Comparison of ENCODE assay signal across 8 cellular contexts in genomic region chr17:75516619-75517276, GRCh38. TPM values are rescaled to one million over a fixed set of nuclear protein-coding genes. Genes with fewer than 3 reads are reported as not detected.
DNase-seq lines count a peak whose midpoint lies in the region; ATAC-seq, FAIRE-seq and TF ChIP-seq lines count a peak whose summit lies in the region.

No MANE protein-coding gene starts in this region.

- H4K8ac ChIP-seq in mesenchymal stem cell (ENCODE audit: low read length), result no peak overlapping the region

- no peak for TF ChIP-seq POLR2A in A549 (IDR thresholded peaks at IDR 0.05; ENCODE audit: low read length)

- H3K14ac ChIP-seq in mesenchymal stem cell (ENCODE audit: low read length in 2 of 2), result peak overlapping the region in 1 of 2 experiments; percentile 29

- H3K36me3 ChIP-seq in mesenchymal stem cell (ENCODE audit: control insufficient read depth in 1 of 2, insufficient read depth in 2 of 2, low read depth in 1 of 2, low read length in 2 of 2), result peaks cover 13 to 21% of the 10 kb centered on the region in 2 experiments
- H3K36me3 ChIP-seq in tibial artery, result peaks cover 0 to 27% (median 11%) of the 10 kb centered on the region in 3 donors

- H3K4ac ChIP-seq in mesenchymal stem cell (ENCODE audit: low read depth in 1 of 2, low read length in 2 of 2), result peak overlapping the region; percentile 53 to 79

- TF ChIP-seq CTCF in A549 (IDR thresholded peaks at IDR 0.05), result no peak
- no peak for TF ChIP-seq CTCF in choroid plexus epithelial cell (conservative IDR thresholded peaks at IDR 0.05; ENCODE audit: low read depth, low read length)
- no peak for TF ChIP-seq CTCF in tibial artery (IDR thresholded peaks at IDR 0.05)

- H3K27ac ChIP-seq in A549, result peak overlapping the region; percentile 91 to 98
- H3K27ac ChIP-seq in mesenchymal stem cell (ENCODE audit: low read length, poor library complexity, severe bottlenecking), result no peak overlapping the region
- peak overlapping the region; percentile 71 to 93 for H3K27ac ChIP-seq in tibial artery

- H3K4me1 ChIP-seq in A549 (peaks cover 36% of the 10 kb centered on the region), mesenchymal stem cell (ENCODE audit: control insufficient read depth, insufficient read depth, low read depth, low read length) (peaks cover 33% of the 10 kb centered on the region), tibial artery (peaks cover 0 to 45% (median 45%) of the 10 kb centered on the region in 4 donors)

- POLR2A ChIA-PET in A549 (lab: Yijun Ruan, JAX), result interaction anchor here (0.5 to 1.7 kb wide), 12 partner anchors 8 to 263 kb away, joined by 3 to 19 read pairs (median 4); partner anchors contain the start of genes GRB2, LLGL2, MIF4GD and SLC25A19

- DNase-seq in A549 (ENCODE audit: low read depth in 1 of 2, low spot score in 1 of 2) (peak in 1 of 2 experiments; percentile 52), T-helper 1 cell (peak in 3 of 5 donors; percentile 23 to 41 (median 35)), choroid plexus epithelial cell (ENCODE audit: low read depth) (no peak), mesenchymal stem cell (peak; percentile 41), tibial artery (no peak), DMS79 (lab: John Stamatoyannopoulos, UW) (no peak)

- H3K23ac ChIP-seq in mesenchymal stem cell (ENCODE audit: low read length in 2 of 2), result peak overlapping the region in 1 of 2 experiments; percentile 38

- no peaks in the 10 kb centered on the region for H3K9me3 ChIP-seq in A549
- H3K9me3 ChIP-seq in mesenchymal stem cell (ENCODE audit: control insufficient read depth, low read length), result no peaks in the 10 kb centered on the region
- no peaks in the 10 kb centered on the region for H3K9me3 ChIP-seq in tibial artery

- no peak overlapping the region for H2AK5ac ChIP-seq in mesenchymal stem cell (ENCODE audit: low read length, severe bottlenecking)

- TF ChIP-seq RAD21 in A549 (conservative IDR thresholded peaks at IDR 0.05 in 1 of 2, IDR thresholded peaks at IDR 0.05 in 1 of 2), result no peak

- H3K4me2 ChIP-seq in A549, result peak overlapping the region; percentile 98
- H3K4me2 ChIP-seq in mesenchymal stem cell (ENCODE audit: low read length, poor library complexity, severe bottlenecking), result peak overlapping the region; percentile 87

- FAIRE-seq in A549 (lab: Jason Lieb, UNC), result no peak

- peak overlapping the region; percentile 77 for H3K9ac ChIP-seq in mesenchymal stem cell (ENCODE audit: low read length)

- H3K4me3 ChIP-seq in A549, result peak overlapping the region; percentile 89
- peak overlapping the region; percentile 81 for H3K4me3 ChIP-seq in choroid plexus epithelial cell (ENCODE audit: low read depth, low read length)
- peak overlapping the region; percentile 79 to 83 for H3K4me3 ChIP-seq in mesenchymal stem cell (ENCODE audit: insufficient read depth in 1 of 2, low read depth in 1 of 2, low read length in 2 of 2)
- peak overlapping the region; percentile 83 to 97 for H3K4me3 ChIP-seq in tibial artery

- TF ChIP-seq EP300 in A549 (IDR thresholded peaks at IDR 0.05), result no peak

- H2BK120ac ChIP-seq in mesenchymal stem cell (ENCODE audit: low read depth, low read length), result no peak overlapping the region

- H3K27me3 ChIP-seq in mesenchymal stem cell (ENCODE audit: control insufficient read depth in 1 of 2, insufficient read depth in 1 of 2, low read length in 2 of 2), result no peaks in the 10 kb centered on the region
- no peaks in the 10 kb centered on the region for H3K27me3 ChIP-seq in tibial artery

- peak overlapping the region; percentile 88 for H2BK15ac ChIP-seq in mesenchymal stem cell (ENCODE audit: low read depth, poor library complexity, severe bottlenecking)

- CTCF ChIA-PET in A549 (lab: Yijun Ruan, JAX), result interaction anchor here (0.7 to 7.1 kb wide), 53 partner anchors 8 to 380 kb away, joined by 3 to 55 read pairs (median 5); partner anchors contain the start of genes LLGL2, MIF4GD, SMIM5 and TMEM94

- H3K18ac ChIP-seq in mesenchymal stem cell (ENCODE audit: low read depth in 1 of 2, low read length in 2 of 2), result peak overlapping the region in 1 of 2 experiments; percentile 83

- ATAC-seq in A549 (peak in 1 of 2 experiments; percentile 15; a peak in 3 of 6 replicates), GM18868 (IDR thresholded peaks at IDR 0.05; ENCODE audit: unreplicated experiment) (peak; percentile 20), HG03108 (IDR thresholded peaks at IDR 0.05; ENCODE audit: unreplicated experiment) (peak; percentile 17)

- intact Hi-C loops in tibial artery (cut with DNase I; ENCODE audit: low total_unique reads), result loop anchor here (5.0 to 10.0 kb wide), 2 partner anchors 194 to 1218 kb away; partner anchors contain the start of genes MFSD11 and SRSF2

- no peak overlapping the region for H2BK12ac ChIP-seq in mesenchymal stem cell (ENCODE audit: low read length in 2 of 2)

- H4K91ac ChIP-seq in mesenchymal stem cell (ENCODE audit: low read length), result no peak overlapping the region

- H2BK5ac ChIP-seq in mesenchymal stem cell (ENCODE audit: low read depth, low read length, poor library complexity, severe bottlenecking), result no peak overlapping the region

- 0% methylated on average over 6 of the region's 64 CpGs for WGBS in A549 (ENCODE audit: missing lambda C conversion rate)
- WGBS in mesenchymal stem cell, result 2% methylated on average over 24 of the region's 64 CpGs

- peaks cover 30% of the 10 kb centered on the region for H3K79me1 ChIP-seq in mesenchymal stem cell (replicated peaks; ENCODE audit: low read length, poor library complexity, severe bottlenecking)

- peak overlapping the region; percentile 67 for H2AFZ ChIP-seq in mesenchymal stem cell (ENCODE audit: low read depth, low read length)

TF ChIP-seq in A549, 52 proteins besides CTCF, POLR2A, EP300 and RAD21:
- TF ChIP-seq JUN (IDR thresholded peaks at IDR 0.05) (peak in 1 of 2 experiments; percentile 36; a peak in 2 of 5 replicates), MYC (IDR thresholded peaks at IDR 0.05; ENCODE audit: borderline replicate concordance, low read length) (peak; percentile 51; the same call in 1 of the 2 replicates), RNF2 (IDR thresholded peaks at IDR 0.05; ENCODE audit: borderline replicate concordance, low read depth) (no peak)

RNA-seq across cellular contexts. Expression of gene TSEN54, which starts 0.4 kb away (rescaled TPM):
- polyA plus RNA-seq in A549 (2011; rRNA removed) (24.8 and 42.5 TPM in 2 replicates), A549 (2017; fragmentation: RNase III; extraction: RNeasy Plus Mini Kit Qiagen cat#74134 plus additional on column Dnase treatment) (37.7 to 38.4 TPM (median 38.3 TPM) in 3 replicates)
- 61.5 and 68.2 TPM in 2 replicates for polyA plus RNA-seq in A549 (2012; cell fraction: cytosol; rRNA removed)
- polyA plus RNA-seq in A549 (2012; cell fraction: nucleus; rRNA removed), result 94.8 and 106 TPM in 2 replicates
- polyA minus RNA-seq in A549 (2011; rRNA and poly(A)+ RNA removed), result 35.1 and 35.5 TPM in 2 replicates
- polyA plus RNA-seq in mesenchymal stem cell (2013, experiment 1 of 2), result 8.4 TPM
- 9.2 TPM for polyA plus RNA-seq in mesenchymal stem cell (2013, experiment 2 of 2)

RNA-seq across cellular contexts. Expression of gene CASKIN2, which starts 1.4 kb away (rescaled TPM):
- polyA plus RNA-seq in A549 (2011; rRNA removed) (3.6 and 4.6 TPM in 2 replicates), A549 (2017; fragmentation: RNase III; extraction: RNeasy Plus Mini Kit Qiagen cat#74134 plus additional on column Dnase treatment) (9.9 to 11.2 TPM (median 10.7 TPM) in 3 replicates)
- 6.7 and 8.7 TPM in 2 replicates for polyA plus RNA-seq in A549 (2012; cell fraction: cytosol; rRNA removed)
- polyA plus RNA-seq in A549 (2012; cell fraction: nucleus; rRNA removed), result 17.8 and 29.6 TPM in 2 replicates
- polyA minus RNA-seq in A549 (2011; rRNA and poly(A)+ RNA removed), result 8.2 and 9.4 TPM in 2 replicates
- polyA plus RNA-seq in mesenchymal stem cell (2013, experiment 1 of 2), result 6.3 TPM
- 6.1 TPM for polyA plus RNA-seq in mesenchymal stem cell (2013, experiment 2 of 2)

RNA-seq across cellular contexts. Expression of gene LLGL2, which starts 8.7 kb away (rescaled TPM):
- polyA plus RNA-seq in A549 (2011; rRNA removed), result 18.9 and 20.7 TPM in 2 replicates
- polyA plus RNA-seq in A549 (2012; cell fraction: cytosol; rRNA removed), result 48.5 and 63.6 TPM in 2 replicates
- polyA plus RNA-seq in A549 (2012; cell fraction: nucleus; rRNA removed), result 194 and 265 TPM in 2 replicates
- 32.6 to 38.2 TPM (median 35.0 TPM) in 3 replicates for polyA plus RNA-seq in A549 (2017; fragmentation: RNase III; extraction: RNeasy Plus Mini Kit Qiagen cat#74134 plus additional on column Dnase treatment)
- 14.3 and 16.5 TPM in 2 replicates for polyA minus RNA-seq in A549 (2011; rRNA and poly(A)+ RNA removed)
- polyA plus RNA-seq in mesenchymal stem cell (2013, experiment 1 of 2), result 3.6 TPM
- 3.5 TPM for polyA plus RNA-seq in mesenchymal stem cell (2013, experiment 2 of 2)

Comparison
In these comparisons a context has a peak if more than half of its experiments do, and no peak if none do; other contexts are left out.
1. DNase-seq: peak in T-helper 1 cell (3 of 5) and mesenchymal stem cell (single experiment); none in choroid plexus epithelial cell (single experiment), tibial artery (0 of 2) and DMS79 (single experiment).
2. Peak in every context shown above with its lines, with median percentiles within 50 percentile points of each other: H3K4me3 ChIP-seq.